ENCODE assay signal across 1 cellular context in the genomic region with DNA sequence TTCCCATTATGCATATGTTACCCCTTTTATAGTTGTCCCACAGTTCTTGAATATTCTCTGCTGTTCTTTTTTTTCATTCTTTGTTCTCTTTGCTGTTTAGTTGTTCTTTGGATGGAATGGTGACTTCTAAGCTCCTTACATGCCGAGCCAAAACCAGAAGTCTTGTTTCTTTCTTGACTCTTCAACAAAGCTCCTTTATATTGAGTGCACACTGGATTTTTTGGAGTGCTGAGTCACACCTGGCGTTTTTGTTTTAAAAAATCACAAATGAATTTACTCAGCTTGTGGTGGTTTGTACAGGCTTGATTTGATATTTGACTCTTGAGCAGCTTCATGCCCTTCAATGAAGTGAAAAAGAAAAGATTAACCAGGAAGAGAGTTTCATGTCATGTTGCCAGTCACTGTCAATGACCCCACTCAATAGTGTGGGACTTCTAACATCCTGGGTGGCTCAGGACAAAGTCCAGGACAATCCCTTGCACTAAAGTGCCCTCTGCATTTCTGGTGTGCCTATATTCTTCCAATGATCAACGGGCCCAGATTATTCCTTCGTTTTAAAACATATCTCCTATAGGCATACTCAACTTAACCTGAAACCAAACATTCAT.
TF ChIP-seq lines count a peak whose summit lies in the region.

No MANE protein-coding gene starts in this region.

TF ChIP-seq in A549, 52 proteins besides CTCF, POLR2A, EP300 and RAD21:
- no peak for TF ChIP-seq FOSL2 (IDR thresholded peaks at IDR 0.05)
- TF ChIP-seq FOSL2 (CRISPR knock-in tag; IDR thresholded peaks at IDR 0.05) = no peak
- TF ChIP-seq HOXB5 (CRISPR knock-in tag; IDR thresholded peaks at IDR 0.05) = no peak
- TF ChIP-seq, protein P1, sequence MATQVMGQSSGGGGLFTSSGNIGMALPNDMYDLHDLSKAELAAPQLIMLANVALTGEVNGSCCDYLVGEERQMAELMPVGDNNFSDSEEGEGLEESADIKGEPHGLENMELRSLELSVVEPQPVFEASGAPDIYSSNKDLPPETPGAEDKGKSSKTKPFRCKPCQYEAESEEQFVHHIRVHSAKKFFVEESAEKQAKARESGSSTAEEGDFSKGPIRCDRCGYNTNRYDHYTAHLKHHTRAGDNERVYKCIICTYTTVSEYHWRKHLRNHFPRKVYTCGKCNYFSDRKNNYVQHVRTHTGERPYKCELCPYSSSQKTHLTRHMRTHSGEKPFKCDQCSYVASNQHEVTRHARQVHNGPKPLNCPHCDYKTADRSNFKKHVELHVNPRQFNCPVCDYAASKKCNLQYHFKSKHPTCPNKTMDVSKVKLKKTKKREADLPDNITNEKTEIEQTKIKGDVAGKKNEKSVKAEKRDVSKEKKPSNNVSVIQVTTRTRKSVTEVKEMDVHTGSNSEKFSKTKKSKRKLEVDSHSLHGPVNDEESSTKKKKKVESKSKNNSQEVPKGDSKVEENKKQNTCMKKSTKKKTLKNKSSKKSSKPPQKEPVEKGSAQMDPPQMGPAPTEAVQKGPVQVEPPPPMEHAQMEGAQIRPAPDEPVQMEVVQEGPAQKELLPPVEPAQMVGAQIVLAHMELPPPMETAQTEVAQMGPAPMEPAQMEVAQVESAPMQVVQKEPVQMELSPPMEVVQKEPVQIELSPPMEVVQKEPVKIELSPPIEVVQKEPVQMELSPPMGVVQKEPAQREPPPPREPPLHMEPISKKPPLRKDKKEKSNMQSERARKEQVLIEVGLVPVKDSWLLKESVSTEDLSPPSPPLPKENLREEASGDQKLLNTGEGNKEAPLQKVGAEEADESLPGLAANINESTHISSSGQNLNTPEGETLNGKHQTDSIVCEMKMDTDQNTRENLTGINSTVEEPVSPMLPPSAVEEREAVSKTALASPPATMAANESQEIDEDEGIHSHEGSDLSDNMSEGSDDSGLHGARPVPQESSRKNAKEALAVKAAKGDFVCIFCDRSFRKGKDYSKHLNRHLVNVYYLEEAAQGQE (IDR thresholded peaks at IDR 0.05) = no peak
- TF ChIP-seq TP53 (CRISPR knock-in tag; IDR thresholded peaks at IDR 0.05) = no peak
- no peak for TF ChIP-seq CBX2 (IDR thresholded peaks at IDR 0.05; ENCODE audit: borderline replicate concordance, low read depth)
- TF ChIP-seq, protein P2, sequence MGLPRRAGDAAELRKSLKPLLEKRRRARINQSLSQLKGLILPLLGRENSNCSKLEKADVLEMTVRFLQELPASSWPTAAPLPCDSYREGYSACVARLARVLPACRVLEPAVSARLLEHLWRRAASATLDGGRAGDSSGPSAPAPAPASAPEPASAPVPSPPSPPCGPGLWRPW (IDR thresholded peaks at IDR 0.05) = no peak
- TF ChIP-seq FOXS1 (CRISPR knock-in tag; IDR thresholded peaks at IDR 0.05) = no peak
- TF ChIP-seq, protein P3, sequence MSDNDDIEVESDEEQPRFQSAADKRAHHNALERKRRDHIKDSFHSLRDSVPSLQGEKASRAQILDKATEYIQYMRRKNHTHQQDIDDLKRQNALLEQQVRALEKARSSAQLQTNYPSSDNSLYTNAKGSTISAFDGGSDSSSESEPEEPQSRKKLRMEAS (IDR thresholded peaks at IDR 0.05) = no peak
- no peak for TF ChIP-seq RNF2 (IDR thresholded peaks at IDR 0.05; ENCODE audit: borderline replicate concordance, low read depth)
- no peak for TF ChIP-seq CHD4 (IDR thresholded peaks at IDR 0.05; ENCODE audit: borderline replicate concordance)
- TF ChIP-seq HOXA7 (CRISPR knock-in tag; IDR thresholded peaks at IDR 0.05) = no peak
- TF ChIP-seq RCOR1 (IDR thresholded peaks at IDR 0.05; ENCODE audit: low read depth, low read length) = no peak
